Comparison of ENCODE assay signal across 8 cellular contexts in the genomic region with DNA sequence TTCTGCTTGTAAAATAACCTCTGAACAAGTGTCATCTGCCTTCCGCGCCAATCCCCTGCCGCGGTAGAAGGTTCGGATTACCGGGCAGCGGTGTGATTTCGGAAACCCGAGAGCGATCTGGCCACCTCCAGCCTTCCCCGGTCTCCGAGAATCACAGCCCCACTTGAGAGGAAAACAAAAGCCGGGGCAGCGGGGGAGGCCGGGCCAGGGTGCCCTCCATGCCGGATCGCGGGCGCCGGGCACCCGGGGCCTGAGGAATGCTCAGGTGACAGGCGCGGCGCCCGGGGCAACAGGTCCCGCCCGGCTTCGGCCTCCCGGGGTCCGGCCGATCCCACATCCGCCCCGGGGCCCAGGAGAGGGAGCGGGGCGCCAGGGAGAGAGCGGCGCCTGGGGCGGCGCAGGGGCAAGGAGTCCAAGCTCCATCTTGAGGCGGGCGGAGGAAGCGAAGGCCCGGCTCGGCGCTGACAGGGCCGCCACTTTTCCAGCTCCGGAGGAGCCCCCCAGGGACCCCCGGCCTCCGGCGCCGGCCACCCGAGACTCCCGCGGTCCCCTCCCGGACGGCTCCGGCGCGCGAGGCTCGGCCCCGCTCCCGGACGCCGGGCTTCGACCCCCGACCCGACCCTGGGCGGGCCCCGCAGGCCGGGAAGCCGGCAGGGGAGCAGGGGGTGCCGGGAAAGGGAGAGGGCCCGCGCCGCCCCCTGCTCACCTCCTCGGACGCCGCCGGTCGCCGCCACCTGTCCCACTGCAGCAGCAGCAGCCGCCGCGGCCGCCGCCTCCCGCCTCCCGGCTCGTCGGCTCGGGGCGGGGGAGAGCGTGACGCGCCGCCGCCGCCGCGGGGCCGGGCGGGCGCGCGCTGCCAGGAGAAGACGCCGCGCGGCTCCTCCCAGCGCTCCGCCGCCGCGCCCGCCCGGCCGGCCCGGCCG. TPM values are rescaled to one million over a fixed set of nuclear protein-coding genes. Genes with fewer than 3 reads are reported as not detected.
DNase-seq lines count a peak whose midpoint lies in the region; ATAC-seq, FAIRE-seq and TF ChIP-seq lines count a peak whose summit lies in the region.

Gene CLIP1 (minus strand): TSS at position 855 of the 923 bp plus-strand sequence. CDS start 42,217 bp downstream, outside the sequence.

- H3K27ac ChIP-seq in KOPT-K1 (ENCODE audit: low read depth, low read length, poor library complexity, severe bottlenecking) = peak within 1 kb of the TSS; percentile 72
- H3K27ac ChIP-seq in astrocyte (ENCODE audit: low read depth, low read length) = peak within 1 kb of the TSS; percentile 95
- H3K27ac ChIP-seq in hepatocyte = peak within 1 kb of the TSS; percentile 99

- H3K4me1 Mint-ChIP-seq in T-helper 17 cell (peaks cover 22% of the 10 kb centered on the region), astrocyte (ENCODE audit: low read depth, unreplicated experiment) (peaks cover 16% of the 10 kb centered on the region)

- no peak for TF ChIP-seq CTCF in astrocyte (IDR thresholded peaks at IDR 0.05; ENCODE audit: insufficient read depth, low read depth, low read length)
- TF ChIP-seq CTCF in hepatocyte (IDR thresholded peaks at IDR 0.05; ENCODE audit: poor library complexity) = peak; percentile 38

- H2AFZ ChIP-seq in astrocyte (ENCODE audit: low read depth, low read length) (peak within 1 kb of the TSS; percentile 92), hepatocyte (peak within 1 kb of the TSS; percentile 97)

- peaks cover 3% of the 10 kb centered on the region for H3K36me3 Mint-ChIP-seq in T-helper 17 cell (ENCODE audit: low read depth)
- no peaks in the 10 kb centered on the region for H3K36me3 Mint-ChIP-seq in astrocyte (ENCODE audit: low read depth, unreplicated experiment)

- intact Hi-C loops in sciatic nerve (cut with DNase I) = no loop called here

- FAIRE-seq in astrocyte (lab: Jason Lieb, UNC) = no peak

- H3K4me2 ChIP-seq in astrocyte (ENCODE audit: low read length) (peak within 1 kb of the TSS; percentile 97), hepatocyte (peak within 1 kb of the TSS; percentile 96)

- H4K20me1 ChIP-seq in astrocyte (ENCODE audit: insufficient read depth, low read length) (peaks cover 37% of the 10 kb centered on the region), hepatocyte (ENCODE audit: insufficient read depth, poor library complexity, severe bottlenecking) (no peaks in the 10 kb centered on the region)

- H3K27me3 Mint-ChIP-seq in T-helper 17 cell (no peaks in the 10 kb centered on the region), astrocyte (ENCODE audit: low read depth, unreplicated experiment) (no peaks in the 10 kb centered on the region)

- ATAC-seq in GM21526 (IDR thresholded peaks at IDR 0.05; ENCODE audit: low FRiP score, unreplicated experiment) = peak; percentile 43
- peak; percentile 81 for ATAC-seq in T-helper 17 cell
- peak; percentile 79 for ATAC-seq in sciatic nerve

- H3K27me3 ChIP-seq in astrocyte (ENCODE audit: insufficient read depth, low read length) (no peaks in the 10 kb centered on the region), hepatocyte (no peaks in the 10 kb centered on the region)

- H3K4me3 Mint-ChIP-seq in T-helper 17 cell (peak within 1 kb of the TSS; percentile 93), astrocyte (ENCODE audit: unreplicated experiment) (peak within 1 kb of the TSS; percentile 97)

- H3K4me3 ChIP-seq in astrocyte (ENCODE audit: insufficient read depth, low read depth, low read length) (peak within 1 kb of the TSS; percentile 92), hepatocyte (peak within 1 kb of the TSS; percentile 99)

- no peaks in the 10 kb centered on the region for H3K36me3 ChIP-seq in KOPT-K1 (ENCODE audit: insufficient read depth, low read length)
- no peaks in the 10 kb centered on the region for H3K36me3 ChIP-seq in astrocyte (ENCODE audit: insufficient read depth, low read length)
- no peaks in the 10 kb centered on the region for H3K36me3 ChIP-seq in hepatocyte (replicated peaks; ENCODE audit: insufficient read depth, low read depth)

- peak; percentile 81 for DNase-seq in EH (ENCODE audit: low read depth)
- DNase-seq in T-helper 17 cell = peak; percentile 56 to 58 (median 57)
- peak; percentile 46 for DNase-seq in astrocyte (ENCODE audit: low read depth)
- DNase-seq in hepatocyte (ENCODE audit: low spot score) = peak; percentile 89
- DNase-seq in sciatic nerve (ENCODE audit: low spot score) = peak; percentile 77
- DNase-seq in cortex of kidney (lab: John Stamatoyannopoulos, UW) = no peak

- under 1% methylated on average over 47 of the region's 120 CpGs for WGBS in hepatocyte (ENCODE audit: low lambda C conversion rate, missing lambda C conversion rate)

- H3K27ac Mint-ChIP-seq in T-helper 17 cell = peak within 1 kb of the TSS; percentile 87
- H3K27ac Mint-ChIP-seq in astrocyte (ENCODE audit: unreplicated experiment) = peak within 1 kb of the TSS; percentile 96

- H3K9me2 ChIP-seq in hepatocyte (replicated peaks; ENCODE audit: insufficient read depth) = no peaks in the 10 kb centered on the region

- H3K9me3 ChIP-seq in KOPT-K1 (ENCODE audit: insufficient read depth, low read length, poor library complexity, severe bottlenecking) (no peaks in the 10 kb centered on the region), T-helper 17 cell (ENCODE audit: control insufficient read depth, low read length, poor library complexity, severe bottlenecking) (no peaks in the 10 kb centered on the region), astrocyte (ENCODE audit: insufficient read depth, low read depth, low read length) (no peaks in the 10 kb centered on the region), hepatocyte (ENCODE audit: low read depth) (no peaks in the 10 kb centered on the region)

- H3K79me2 ChIP-seq in astrocyte (ENCODE audit: insufficient read depth, low read length) (peaks cover 48% of the 10 kb centered on the region), hepatocyte (peaks cover 47% of the 10 kb centered on the region)

- peak within 1 kb of the TSS; percentile 97 for H3K9ac ChIP-seq in astrocyte (ENCODE audit: low read length)

- H3K9me3 Mint-ChIP-seq in astrocyte (ENCODE audit: unreplicated experiment) = no peaks in the 10 kb centered on the region

- peaks cover 19% of the 10 kb centered on the region for H3K4me1 ChIP-seq in astrocyte (ENCODE audit: insufficient read depth, low read length)
- peaks cover 25% of the 10 kb centered on the region for H3K4me1 ChIP-seq in hepatocyte (ENCODE audit: insufficient read depth)

RNA-seq across cellular contexts. Expression of gene CLIP1, which starts in this region (rescaled TPM):
- total RNA-seq in T-helper 17 cell (10 to 100 TPM; 72.4 to 81.1 TPM), astrocyte (59.4 and 70.0 TPM in 2 replicates), hepatocyte (45.2 and 51.5 TPM in 2 replicates), sciatic nerve (114 TPM)
- 36.9 and 38.0 TPM in 2 replicates for polyA plus RNA-seq in hepatocyte
